In genomic region chr2:45610281-45611019, GRCh38 we compare ENCODE assay signal across 8 cellular contexts. TPM values are rescaled to one million over a fixed set of nuclear protein-coding genes. Genes with fewer than 3 reads are reported as not detected.
DNase-seq lines count a peak whose midpoint lies in the region; ATAC-seq lines count a peak whose summit lies in the region.

No MANE protein-coding gene starts in this region.

- no peaks in the 10 kb centered on the region for H3K27me3 Mint-ChIP-seq in stimulated activated naive B cell treated with anti-CD40 and anti-IgM and Interleukin-4, amounts not matched to agents 10 μg/mL and 1 μg/mL and 100 μg/mL, for 72 hours

- WGBS in esophagus, 2 donors: 1% methylated on average over 23 of the region's 23 CpGs

- peak; percentile 66 for DNase-seq in COLO829 (ENCODE audit: low spot score)
- DNase-seq in HS-27A (ENCODE audit: low read depth): peak; percentile 62
- peak; percentile 46 for DNase-seq in NOMO-1 treated with DMSO at 0.1 percent for 48 hours (lab: John Stamatoyannopoulos, UW; ENCODE audit: unreplicated experiment)
- DNase-seq in activated T-cell treated with anti-CD3 and anti-CD28 coated beads for 1 hour (ENCODE audit: low read depth): peak; percentile 1
- DNase-seq in stimulated activated naive B cell treated with anti-CD40 and anti-IgM and Interleukin-4, amounts not matched to agents 10 μg/mL and 1 μg/mL and 100 μg/mL, for 72 hours: peak; percentile 58

- peak overlapping the region; percentile 97 for H3K27ac Mint-ChIP-seq in stimulated activated naive B cell treated with anti-CD40 and anti-IgM and Interleukin-4, amounts not matched to agents 10 μg/mL and 1 μg/mL and 100 μg/mL, for 72 hours

- H3K4me1 ChIP-seq in esophagus (ENCODE audit: control insufficient read depth in 2 of 2, insufficient read depth in 2 of 2, low read length in 1 of 2) (no peaks in the 10 kb centered on the region), mucosa of rectum (ENCODE audit: control insufficient read depth in 2 of 2, insufficient read depth in 2 of 2, low read length in 2 of 2) (peaks cover 4 to 11% of the 10 kb centered on the region in 2 donors)

- H3K9me3 Mint-ChIP-seq in stimulated activated naive B cell treated with anti-CD40 and anti-IgM and Interleukin-4, amounts not matched to agents 10 μg/mL and 1 μg/mL and 100 μg/mL, for 72 hours: no peaks in the 10 kb centered on the region

- peak overlapping the region; percentile 93 to 97 for H3K4me3 Mint-ChIP-seq in stimulated activated naive B cell treated with anti-CD40 and anti-IgM and Interleukin-4, amounts not matched to agents 10 μg/mL and 1 μg/mL and 100 μg/mL, for 72 hours

- H3K36me3 ChIP-seq in esophagus (ENCODE audit: control insufficient read depth in 2 of 2, insufficient read depth in 2 of 2, low read length in 1 of 2) (no peaks in the 10 kb centered on the region), mucosa of rectum (ENCODE audit: control insufficient read depth in 2 of 2, insufficient read depth in 2 of 2, low read length in 2 of 2) (no peaks in the 10 kb centered on the region)

- H3K27me3 ChIP-seq in esophagus (ENCODE audit: control insufficient read depth in 1 of 2, insufficient read depth in 2 of 2, low read length in 2 of 2): no peaks in the 10 kb centered on the region
- no peaks in the 10 kb centered on the region for H3K27me3 ChIP-seq in mucosa of rectum (ENCODE audit: control insufficient read depth in 2 of 2, insufficient read depth in 2 of 2, low read length in 2 of 2)

- H3K9me3 ChIP-seq in esophagus (ENCODE audit: control insufficient read depth in 2 of 2, insufficient read depth in 1 of 2, low read depth in 1 of 2, low read length in 1 of 2) (no peaks in the 10 kb centered on the region), mucosa of rectum (ENCODE audit: control insufficient read depth in 2 of 2, low read length in 2 of 2) (no peaks in the 10 kb centered on the region)

- peak; percentile 22 for ATAC-seq in GM21367 (IDR thresholded peaks at IDR 0.05; ENCODE audit: unreplicated experiment)
- peak; percentile 74 to 77 for ATAC-seq in stimulated activated naive B cell treated with anti-CD40 and anti-IgM and Interleukin-4, amounts not matched to agents 10 μg/mL and 1 μg/mL and 100 μg/mL, for 72 hours (replicated peaks)

- peaks cover 21 to 41% of the 10 kb centered on the region in 2 donors for H3K4me1 Mint-ChIP-seq in stimulated activated naive B cell treated with anti-CD40 and anti-IgM and Interleukin-4, amounts not matched to agents 10 μg/mL and 1 μg/mL and 100 μg/mL, for 72 hours

- peak overlapping the region; percentile 93 to 96 for H3K27ac ChIP-seq in esophagus (ENCODE audit: low read depth in 2 of 2, low read length in 1 of 2)
- H3K27ac ChIP-seq in mucosa of rectum (ENCODE audit: low read depth in 2 of 2, low read length in 2 of 2): peak overlapping the region; percentile 81 to 86

- H3K36me3 Mint-ChIP-seq in stimulated activated naive B cell treated with anti-CD40 and anti-IgM and Interleukin-4, amounts not matched to agents 10 μg/mL and 1 μg/mL and 100 μg/mL, for 72 hours: peaks cover 0 to 9% of the 10 kb centered on the region in 2 donors

- H3K4me3 ChIP-seq in esophagus (ENCODE audit: low read depth in 1 of 2, low read length in 2 of 2) (peak overlapping the region; percentile 71 to 92), mucosa of rectum (ENCODE audit: low read length in 2 of 2) (peak overlapping the region; percentile 67 to 96)

- peak overlapping the region; percentile 79 to 82 for H3K9ac ChIP-seq in mucosa of rectum (ENCODE audit: low read depth in 1 of 2, low read length in 2 of 2)

RNA-seq across cellular contexts. Expression of gene SRBD1, which starts 0.6 kb away (rescaled TPM):
- polyA plus RNA-seq in esophagus: 1 to 10 TPM; 2.3 to 3.1 TPM

RNA-seq across cellular contexts. Expression of gene PRKCE, which starts 41.0 kb away (rescaled TPM):
- 1 to 10 TPM; 2.6 to 2.9 TPM for polyA plus RNA-seq in esophagus

Comparison
In these comparisons a context has a peak if more than half of its experiments do, and no peak if none do; other contexts are left out.
1. Peak in every context shown above with its lines: DNase-seq, ATAC-seq, H3K4me3 ChIP-seq and H3K27ac ChIP-seq.
2. DNase-seq: peak in every context shown above with its lines; median percentile 66 in COLO829; 62 in HS-27A; 58 in stimulated activated naive B cell treated with anti-CD40 and anti-IgM and Interleukin-4, amounts not matched to agents 10 μg/mL and 1 μg/mL and 100 μg/mL, for 72 hours; 46 in NOMO-1 treated with DMSO at 0.1 percent for 48 hours; 1 in activated T-cell treated with anti-CD3 and anti-CD28 coated beads for 1 hour.